Comparison of ENCODE assay signal across 8 cellular contexts in genomic region chr6:26199773-26200728, GRCh38.
DNase-seq lines count a peak whose midpoint lies in the region; ATAC-seq and TF ChIP-seq lines count a peak whose summit lies in the region.

No MANE protein-coding gene starts in this region.

- peaks cover 0 to 47% (median 19%) of the 10 kb centered on the region in 12 donors for H3K4me1 ChIP-seq in heart left ventricle
- peaks cover 5% of the 10 kb centered on the region for H3K4me1 ChIP-seq in RWPE2 (ENCODE audit: insufficient read depth, poor library complexity, severe bottlenecking)
- peaks cover 56 to 62% of the 10 kb centered on the region in 2 experiments for H3K4me1 ChIP-seq in neutrophil (ENCODE audit: control insufficient read depth in 1 of 2, insufficient read depth in 1 of 2, low read depth in 1 of 2, low read length in 1 of 2)

- no peak for TF ChIP-seq POLR2A in heart left ventricle (IDR thresholded peaks at IDR 0.05)

- H3K27ac ChIP-seq in heart left ventricle (peak overlapping the region in 11 of 12 donors; percentile 31 to 96 (median 91)), RWPE2 (ENCODE audit: poor library complexity, severe bottlenecking) (peak overlapping the region; percentile 93), epithelial cell of prostate (peak overlapping the region; percentile 79), neutrophil (peak overlapping the region; percentile 84)

- intact Hi-C loops in heart left ventricle (cut with DNase I) (loop anchor here in 9 of 10 donors (2.0 to 10.0 kb wide), 13 partner anchors 41 to 178 kb away; a partner anchor contains a TSS), Right ventricle myocardium superior (cut with DNase I) (loop anchor here (5.0 to 10.0 kb wide), 2 partner anchors 78 to 165 kb away; a partner anchor contains a TSS)

- ATAC-seq in heart left ventricle (no peak), Right ventricle myocardium superior (ENCODE audit: poor library complexity) (no peak), RWPE2 (ENCODE audit: low read depth) (no peak), GM19463 (IDR thresholded peaks at IDR 0.05; ENCODE audit: unreplicated experiment) (no peak), GM18498 (IDR thresholded peaks at IDR 0.05; ENCODE audit: unreplicated experiment) (no peak)

- TF ChIP-seq CTCF in heart left ventricle (IDR thresholded peaks at IDR 0.05), result no peak
- no peak for TF ChIP-seq CTCF in RWPE2 (IDR thresholded peaks at IDR 0.05; ENCODE audit: poor library complexity, severe bottlenecking)
- TF ChIP-seq CTCF in neutrophil (IDR thresholded peaks at IDR 0.05), result no peak

- 9 to 13% (median 10%) methylated on average over 16 to 20 of the region's 20 CpGs for WGBS in heart left ventricle, 4 donors

- H3K27me3 ChIP-seq in heart left ventricle, result peaks cover 0 to 17% (median 0%) of the 10 kb centered on the region in 9 donors
- no peaks in the 10 kb centered on the region for H3K27me3 ChIP-seq in RWPE2 (ENCODE audit: insufficient read depth, poor library complexity, severe bottlenecking)
- H3K27me3 ChIP-seq in neutrophil, result no peaks in the 10 kb centered on the region

- DNase-seq in heart left ventricle, result peak in 1 of 5 donors; percentile 70
- DNase-seq in Right ventricle myocardium superior, result no peak
- no peak for DNase-seq in RWPE2 (ENCODE audit: low spot score)
- no peak for DNase-seq in epithelial cell of prostate (ENCODE audit: low read depth, low spot score)
- DNase-seq in medulla oblongata (ENCODE audit: extremely low spot score), result no peak

- H3K4me3 ChIP-seq in heart left ventricle (peak overlapping the region in 11 of 12 donors; percentile 44 to 77 (median 70)), RWPE2 (ENCODE audit: severe bottlenecking) (peak overlapping the region; percentile 70), neutrophil (ENCODE audit: low read depth in 1 of 2, low read length in 1 of 2) (peak overlapping the region; percentile 67 to 75)

- H3K9me3 ChIP-seq in heart left ventricle (no peaks in the 10 kb centered on the region), RWPE2 (ENCODE audit: severe bottlenecking) (no peaks in the 10 kb centered on the region), neutrophil (peaks cover 6% of the 10 kb centered on the region)

- H3K36me3 ChIP-seq in heart left ventricle (no peaks in the 10 kb centered on the region), RWPE2 (ENCODE audit: low read depth) (no peaks in the 10 kb centered on the region), neutrophil (peaks cover 11% of the 10 kb centered on the region)
